15 cellular contexts compared by ENCODE assay signal in genomic region chr7:3592438-3593134, GRCh38.
DNase-seq lines count a peak whose midpoint lies in the region; ATAC-seq, FAIRE-seq and TF ChIP-seq lines count a peak whose summit lies in the region.
"Had no signal": no experiment of that assay in that cellular context is flagged by ENCODE, and none has a peak within 500 bp of the region (broad histone marks: within the 10 kb centered on the region; RNA-seq: fewer than 3 reads in every experiment).

No MANE protein-coding gene starts in this region.

- H3K9me3 Mint-ChIP-seq in activated CD8-positive, alpha-beta T cell treated with anti-CD3 and anti-CD28 coated beads for 36 hours: no peaks in the 10 kb centered on the region
- no peaks in the 10 kb centered on the region for H3K9me3 Mint-ChIP-seq in chondrocyte (ENCODE audit: low read depth)
- H3K9me3 Mint-ChIP-seq: activated naive CD4-positive, alpha-beta T cell treated with anti-CD3 and anti-CD28 coated beads, Interleukin-2, amount 10 ng/mL, durations not matched to agents 7 days and 5 days; CD8-positive, alpha-beta T cell; neural crest cell had no signal

- no peaks in the 10 kb centered on the region for H3K27me3 ChIP-seq in PC-3 (ENCODE audit: low read length)
- no peaks in the 10 kb centered on the region for H3K27me3 ChIP-seq in smooth muscle cell (ENCODE audit: low read depth)
- H3K27me3 ChIP-seq: spleen had no signal

- DNase-seq in NCI-H1105 treated with DMSO at 0.1 percent for 48 hours (lab: John Stamatoyannopoulos, UW): peak; percentile 41
- peak; percentile 17 for DNase-seq in PC-3
- DNase-seq in smooth muscle cell (lab: John Stamatoyannopoulos, UW; ENCODE audit: unreplicated experiment): no peak
- DNase-seq in activated CD8-positive, alpha-beta T cell treated with anti-CD3 and anti-CD28 coated beads for 36 hours: no peak
- DNase-seq in chondrocyte (ENCODE audit: low spot score): no peak
- DNase-seq in AG20443 (ENCODE audit: low spot score): no peak
- DNase-seq: activated naive CD4-positive, alpha-beta T cell treated with anti-CD3 and anti-CD28 coated beads, Interleukin-2, amount 10 ng/mL, durations not matched to agents 7 days and 5 days; CD8-positive, alpha-beta T cell; GDM1; NCI-H2171 treated with DMSO at 0.1 percent for 48 hours; spleen had no signal

- TF ChIP-seq CTCF in PC-3 (conservative IDR thresholded peaks at IDR 0.05; ENCODE audit: low read depth, low read length) (0 out of 2 replicates have a peak, but pooled peaks have one; percentile 19), smooth muscle cell (IDR thresholded peaks at IDR 0.05; ENCODE audit: borderline replicate concordance, insufficient read depth, poor library complexity, severe bottlenecking) (no peak), chondrocyte (IDR thresholded peaks at IDR 0.05) (no peak)
- no peak for TF ChIP-seq CTCF in activated CD8-positive, alpha-beta T cell treated with anti-CD3 and anti-CD28 coated beads for 36 hours (IDR thresholded peaks at IDR 0.05)

- H3K27ac Mint-ChIP-seq in activated CD8-positive, alpha-beta T cell treated with anti-CD3 and anti-CD28 coated beads for 36 hours: no peak overlapping the region
- H3K27ac Mint-ChIP-seq in chondrocyte (ENCODE audit: unreplicated experiment): no peak overlapping the region
- H3K27ac Mint-ChIP-seq: activated naive CD4-positive, alpha-beta T cell treated with anti-CD3 and anti-CD28 coated beads, Interleukin-2, amount 10 ng/mL, durations not matched to agents 7 days and 5 days; CD8-positive, alpha-beta T cell had no signal

- no TSS peak for BruUV-seq in PC-3 (replicated peaks; lab: Mats Ljungman, UMichigan)

- H3K4me2 ChIP-seq in PC-3 (ENCODE audit: low read length) (peak overlapping the region; percentile 70), smooth muscle cell (peak overlapping the region; percentile 68)
- H3K4me2 ChIP-seq: KMS-11 had no signal

- H3K36me3 Mint-ChIP-seq in activated CD8-positive, alpha-beta T cell treated with anti-CD3 and anti-CD28 coated beads for 36 hours (ENCODE audit: low read depth): no peaks in the 10 kb centered on the region
- H3K36me3 Mint-ChIP-seq in chondrocyte (ENCODE audit: low read depth): no peaks in the 10 kb centered on the region
- H3K36me3 Mint-ChIP-seq: activated naive CD4-positive, alpha-beta T cell treated with anti-CD3 and anti-CD28 coated beads, Interleukin-2, amount 10 ng/mL, durations not matched to agents 7 days and 5 days; CD8-positive, alpha-beta T cell had no signal

- H3K9me3 ChIP-seq in PC-3 (ENCODE audit: low read length) (no peaks in the 10 kb centered on the region), smooth muscle cell (replicated peaks; ENCODE audit: low read depth) (no peaks in the 10 kb centered on the region)

- no peaks in the 10 kb centered on the region for H3K9me2 ChIP-seq in PC-3 (replicated peaks; ENCODE audit: low read length)

- no peaks in the 10 kb centered on the region for H3K79me2 ChIP-seq in PC-3 (ENCODE audit: low read length)
- no peaks in the 10 kb centered on the region for H3K79me2 ChIP-seq in smooth muscle cell (ENCODE audit: low read depth)

- H2AFZ ChIP-seq in PC-3 (ENCODE audit: low read length) (peak overlapping the region; percentile 28; the same call in 1 of the 2 replicates), smooth muscle cell (ENCODE audit: low read depth) (peak overlapping the region; percentile 35)

- no peaks in the 10 kb centered on the region for H4K20me1 ChIP-seq in PC-3 (ENCODE audit: low read length)
- H4K20me1 ChIP-seq in smooth muscle cell (ENCODE audit: low read depth): no peaks in the 10 kb centered on the region

- POLR2A ChIA-PET in PC-3 (lab: Charles Lee; ENCODE audit: unreplicated experiment): no interaction called here
- POLR2A ChIA-PET in activated CD8-positive, alpha-beta T cell treated with anti-CD3 and anti-CD28 coated beads for 36 hours (lab: Charles Lee): no interaction called here

- H3K36me3 ChIP-seq in PC-3 (ENCODE audit: low read depth, low read length) (no peaks in the 10 kb centered on the region), smooth muscle cell (ENCODE audit: low read depth) (no peaks in the 10 kb centered on the region)
- H3K36me3 ChIP-seq: spleen had no signal

- CTCF ChIA-PET in PC-3 (lab: Charles Lee): no interaction called here
- CTCF ChIA-PET in activated CD8-positive, alpha-beta T cell treated with anti-CD3 and anti-CD28 coated beads for 36 hours (lab: Charles Lee): no interaction called here

- H3K9ac ChIP-seq in PC-3 (ENCODE audit: low read length) (no peak overlapping the region), smooth muscle cell (ENCODE audit: low read depth) (no peak overlapping the region)
- H3K9ac ChIP-seq: KMS-11 had no signal

- H3K4me3 ChIP-seq in PC-3 (ENCODE audit: low read length) (peak overlapping the region; percentile 32; the same call in 1 of the 2 replicates), smooth muscle cell (peak overlapping the region; percentile 27)
- H3K4me3 ChIP-seq: spleen had no signal

- H3K4me3 Mint-ChIP-seq in activated CD8-positive, alpha-beta T cell treated with anti-CD3 and anti-CD28 coated beads for 36 hours: no peak overlapping the region
- H3K4me3 Mint-ChIP-seq in chondrocyte (ENCODE audit: unreplicated experiment): no peak overlapping the region
- H3K4me3 Mint-ChIP-seq: activated naive CD4-positive, alpha-beta T cell treated with anti-CD3 and anti-CD28 coated beads, Interleukin-2, amount 10 ng/mL, durations not matched to agents 7 days and 5 days; CD8-positive, alpha-beta T cell; neural crest cell had no signal

- peak; percentile 81 for ATAC-seq in PC-3
- no peak for ATAC-seq in activated CD8-positive, alpha-beta T cell treated with anti-CD3 and anti-CD28 coated beads for 36 hours
- ATAC-seq: CD8-positive, alpha-beta T cell had no signal

- peaks cover 1% of the 10 kb centered on the region for H3K27me3 Mint-ChIP-seq in activated CD8-positive, alpha-beta T cell treated with anti-CD3 and anti-CD28 coated beads for 36 hours
- H3K27me3 Mint-ChIP-seq in chondrocyte (ENCODE audit: low read depth): no peaks in the 10 kb centered on the region
- H3K27me3 Mint-ChIP-seq: activated naive CD4-positive, alpha-beta T cell treated with anti-CD3 and anti-CD28 coated beads, Interleukin-2, amount 10 ng/mL, durations not matched to agents 7 days and 5 days had no signal

- H3K4me1 Mint-ChIP-seq in activated CD8-positive, alpha-beta T cell treated with anti-CD3 and anti-CD28 coated beads for 36 hours (ENCODE audit: low read depth): no peaks in the 10 kb centered on the region
- peaks cover 7% of the 10 kb centered on the region for H3K4me1 Mint-ChIP-seq in chondrocyte (ENCODE audit: low read depth)
- H3K4me1 Mint-ChIP-seq: activated naive CD4-positive, alpha-beta T cell treated with anti-CD3 and anti-CD28 coated beads, Interleukin-2, amount 10 ng/mL, durations not matched to agents 7 days and 5 days had no signal

- FAIRE-seq in islet of Langerhans (lab: Jason Lieb, UNC): peak; percentile 71
- FAIRE-seq: colon had no signal

- H3K4me1 ChIP-seq in PC-3 (ENCODE audit: insufficient read depth, low read length): no peaks in the 10 kb centered on the region
- peaks cover 20% of the 10 kb centered on the region for H3K4me1 ChIP-seq in smooth muscle cell (ENCODE audit: low read depth)

- intact Hi-C loops in PC-3 (cut with micrococcal nuclease): no loop called here
- intact Hi-C loops in activated CD8-positive, alpha-beta T cell treated with anti-CD3 and anti-CD28 coated beads for 36 hours (cut with micrococcal nuclease): no loop called here

- no peaks in the 10 kb centered on the region for H3F3A ChIP-seq in PC-3 (ENCODE audit: low read length, unreplicated experiment)
- no peaks in the 10 kb centered on the region for H3F3A ChIP-seq in smooth muscle cell (ENCODE audit: low read depth)

- H3K27ac ChIP-seq in PC-3 (ENCODE audit: low read length) (no peak overlapping the region), smooth muscle cell (ENCODE audit: low read depth) (no peak overlapping the region)
- H3K27ac ChIP-seq: KMS-11, spleen had no signal

- 41% methylated on average over 10 of the region's 10 CpGs for WGBS in smooth muscle cell (ENCODE audit: low lambda C conversion rate)

Comparison
In these comparisons a context has a peak if more than half of its experiments do, and no peak if none do; other contexts are left out.
1. DNase-seq: peak in NCI-H1105 treated with DMSO at 0.1 percent for 48 hours (single experiment) and PC-3 (single experiment); none in smooth muscle cell (single experiment), activated CD8-positive, alpha-beta T cell treated with anti-CD3 and anti-CD28 coated beads for 36 hours (single experiment), chondrocyte (single experiment) and AG20443 (single experiment).